ENCODE assay signal across 24 cellular contexts in the genomic region with DNA sequence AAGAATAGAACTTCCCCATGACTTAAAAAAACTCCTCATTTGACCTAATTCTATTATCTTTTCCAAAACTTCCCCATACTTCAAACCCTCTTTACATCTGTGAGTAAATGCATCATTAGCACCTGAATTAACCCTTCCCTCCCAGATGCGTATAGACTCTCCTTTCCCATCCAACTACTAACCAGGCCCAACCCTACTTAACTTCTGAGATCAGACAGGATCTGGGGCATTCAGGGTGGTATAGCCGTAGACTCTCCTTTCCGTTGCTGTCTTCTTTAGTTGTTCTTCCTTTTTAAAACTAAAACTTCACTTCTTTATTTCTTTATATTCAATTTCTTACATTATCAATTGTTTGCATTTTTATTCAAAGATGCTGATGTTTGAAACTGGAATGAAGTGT.
DNase-seq lines count a peak whose midpoint lies in the region; ATAC-seq and TF ChIP-seq lines count a peak whose summit lies in the region.
"Had no signal": no experiment of that assay in that cellular context is flagged by ENCODE, and none has a peak within 500 bp of the region (broad histone marks: within the 10 kb centered on the region; RNA-seq: fewer than 3 reads in every experiment).

No MANE protein-coding gene starts in this region.

- no peaks in the 10 kb centered on the region for H3F3A ChIP-seq in GM23338 (replicated peaks; ENCODE audit: low read depth)

- H3K4me3 ChIP-seq in GM23338 (peak overlapping the region; percentile 4), endodermal cell (ENCODE audit: low read length) (no peak overlapping the region), lower lobe of right lung (no peak overlapping the region)
- H3K4me3 ChIP-seq: BLaER1 had no signal

- 93 to 100% methylated on average over 1 to 3 of the region's 3 CpGs for WGBS in endodermal cell (ENCODE audit: insufficient coverage in 1 of 2, insufficient read length in 1 of 2), 2 experiments

- no peak for TF ChIP-seq CTCF in GM23338 (conservative IDR thresholded peaks at IDR 0.05; ENCODE audit: low read depth in 2 of 2)
- TF ChIP-seq CTCF in WTC11 (IDR thresholded peaks at IDR 0.05): no peak
- no peak for TF ChIP-seq CTCF in endodermal cell (conservative IDR thresholded peaks at IDR 0.05)
- no peak for TF ChIP-seq CTCF in lower lobe of right lung (IDR thresholded peaks at IDR 0.05)

- no peaks in the 10 kb centered on the region for H3K9me2 ChIP-seq in GM23338 (ENCODE audit: insufficient read depth)

- no peaks in the 10 kb centered on the region for H3K36me3 ChIP-seq in GM23338 (ENCODE audit: insufficient read depth)
- H3K36me3 ChIP-seq in endodermal cell (ENCODE audit: control insufficient read depth, insufficient read depth, low read length): no peaks in the 10 kb centered on the region
- H3K36me3 ChIP-seq in lower lobe of right lung: no peaks in the 10 kb centered on the region
- H3K36me3 ChIP-seq: BE2C, BLaER1 had no signal

- H3K9me3 Mint-ChIP-seq in GM23338: 0 out of 3 replicates have a peak, but pooled peaks cover 2% of the 10 kb centered on the region
- H3K9me3 Mint-ChIP-seq in WTC11: no peaks in the 10 kb centered on the region
- H3K9me3 Mint-ChIP-seq in endodermal cell: peaks cover 6% of the 10 kb centered on the region

- no peak overlapping the region for H3K4me3 Mint-ChIP-seq in GM23338
- H3K4me3 Mint-ChIP-seq in WTC11: peak overlapping the region; percentile 34
- H3K4me3 Mint-ChIP-seq in endodermal cell: peak overlapping the region; percentile 22
- H3K4me3 Mint-ChIP-seq: CD14-positive monocyte; CD4-positive, alpha-beta memory T cell; CD4-positive, CD25-positive, alpha-beta regulatory T cell; CD8-positive, alpha-beta memory T cell had no signal

- H3K4me1 ChIP-seq in GM23338 (ENCODE audit: insufficient read depth) (peaks cover 19% of the 10 kb centered on the region), endodermal cell (ENCODE audit: control insufficient read depth, insufficient read depth, low read length) (no peaks in the 10 kb centered on the region), lower lobe of right lung (no peaks in the 10 kb centered on the region)
- H3K4me1 ChIP-seq: BE2C, BLaER1 had no signal

- POLR2A ChIA-PET in WTC11 (lab: Charles Lee): no interaction called here

- no peak overlapping the region for H3K9ac ChIP-seq in endodermal cell (ENCODE audit: extremely low read depth, low read length, poor library complexity, severe bottlenecking)
- H3K9ac ChIP-seq: BLaER1 had no signal

- H3K4me1 Mint-ChIP-seq in GM23338 (peaks cover 10% of the 10 kb centered on the region), WTC11 (peaks cover 19% of the 10 kb centered on the region), endodermal cell (no peaks in the 10 kb centered on the region)
- H3K4me1 Mint-ChIP-seq: CD14-positive monocyte; CD4-positive, alpha-beta memory T cell; CD8-positive, alpha-beta memory T cell had no signal

- H3K27ac Mint-ChIP-seq in GM23338 (no peak overlapping the region), WTC11 (peak overlapping the region; percentile 50; the same call in 1 of the 2 replicates), endodermal cell (no peak overlapping the region)
- H3K27ac Mint-ChIP-seq: CD14-positive monocyte; CD4-positive, alpha-beta memory T cell; CD4-positive, CD25-positive, alpha-beta regulatory T cell; CD8-positive, alpha-beta memory T cell had no signal

- H3K9me3 ChIP-seq in endodermal cell (ENCODE audit: control insufficient read depth, low read length) (no peaks in the 10 kb centered on the region), lower lobe of right lung (no peaks in the 10 kb centered on the region)
- H3K9me3 ChIP-seq: BE2C, BLaER1 had no signal

- peak; percentile 81 for ATAC-seq in GM23338
- peak; percentile 78 for ATAC-seq in WTC11
- ATAC-seq in GM19035 (IDR thresholded peaks at IDR 0.05; ENCODE audit: unreplicated experiment): no peak
- no peak for ATAC-seq in lower lobe of right lung
- no peak for ATAC-seq in HG03354 (IDR thresholded peaks at IDR 0.05; ENCODE audit: poor library complexity, severe bottlenecking, unreplicated experiment)

- H3K27ac ChIP-seq in GM23338 (ENCODE audit: low read depth) (peak overlapping the region; percentile 6; the same call in 1 of the 2 replicates), endodermal cell (ENCODE audit: low read depth, low read length) (no peak overlapping the region), lower lobe of right lung (no peak overlapping the region)
- H3K27ac ChIP-seq: BLaER1 had no signal

- DNase-seq in GM23338 (ENCODE audit: low spot score): no peak
- no peak for DNase-seq in WTC11 (ENCODE audit: low spot score)
- DNase-seq in endodermal cell: no peak
- DNase-seq in lower lobe of right lung: no peak
- no peak for DNase-seq in SIG-M5 treated with dmso at 0.1 percent for 504 hours (lab: John Stamatoyannopoulos, UW; ENCODE audit: unreplicated experiment)
- DNase-seq: 8988T; ACHN; BE2C; C1 segment of cervical spinal cord; CD4-positive, alpha-beta memory T cell; CD4-positive, CD25-positive, alpha-beta regulatory T cell; CD8-positive, alpha-beta memory T cell; COR-L47; DMS 273 treated with DMSO at 0.1 percent for 48 hours; DMS153; DMS53; DMS79; DND-41; EL; GF-D8 had no signal

- H3K36me3 Mint-ChIP-seq in GM23338 (ENCODE audit: low read depth) (no peaks in the 10 kb centered on the region), WTC11 (no peaks in the 10 kb centered on the region), endodermal cell (ENCODE audit: low read depth) (peaks cover 4% of the 10 kb centered on the region)
- H3K36me3 Mint-ChIP-seq: CD14-positive monocyte; CD4-positive, alpha-beta memory T cell; CD4-positive, CD25-positive, alpha-beta regulatory T cell; CD8-positive, alpha-beta memory T cell had no signal

- H3K27me3 Mint-ChIP-seq in GM23338 (ENCODE audit: insufficient read depth, low read depth, poor library complexity): no peaks in the 10 kb centered on the region
- no peaks in the 10 kb centered on the region; the same call in 1 of the 2 replicates for H3K27me3 Mint-ChIP-seq in WTC11 (ENCODE audit: low read depth)
- H3K27me3 Mint-ChIP-seq in endodermal cell (ENCODE audit: insufficient read depth): no peaks in the 10 kb centered on the region
- H3K27me3 Mint-ChIP-seq: CD4-positive, alpha-beta memory T cell; CD4-positive, CD25-positive, alpha-beta regulatory T cell; CD8-positive, alpha-beta memory T cell had no signal

- CTCF ChIA-PET in WTC11 (lab: Charles Lee): no interaction called here

- peak overlapping the region; percentile 19 for H3K4me2 ChIP-seq in GM23338
- H3K4me2 ChIP-seq: BLaER1 had no signal

- H3K79me2 ChIP-seq in GM23338 (replicated peaks; ENCODE audit: insufficient read depth): no peaks in the 10 kb centered on the region

- H3K27me3 ChIP-seq in GM23338 (ENCODE audit: insufficient read depth) (no peaks in the 10 kb centered on the region), endodermal cell (ENCODE audit: control insufficient read depth, insufficient read depth, low read length, poor library complexity, severe bottlenecking) (no peaks in the 10 kb centered on the region), lower lobe of right lung (ENCODE audit: low read depth) (no peaks in the 10 kb centered on the region)
- H3K27me3 ChIP-seq: BE2C, BLaER1 had no signal

- 0 out of 2 replicates have a peak overlapping the region, but pooled peaks have one; percentile 0 for H2AFZ ChIP-seq in GM23338

- intact Hi-C loops in lower lobe of right lung (cut with DNase I): no loop called here

- H4K20me1 ChIP-seq in GM23338 (replicated peaks; ENCODE audit: insufficient read depth): no peaks in the 10 kb centered on the region
- H4K20me1 ChIP-seq: BLaER1 had no signal

TF ChIP-seq in GM23338, 12 proteins besides CTCF, POLR2A, EP300 and RAD21:
- no peak for TF ChIP-seq EZH2 (IDR thresholded peaks at IDR 0.05; ENCODE audit: low read depth, unreplicated experiment)

TF ChIP-seq in WTC11, 78 proteins besides CTCF, POLR2A, EP300 and RAD21 (continues in another document):
- no peak for TF ChIP-seq ZNF671 (CRISPR knock-in tag; IDR thresholded peaks at IDR 0.05)
- TF ChIP-seq GTF2I (CRISPR knock-in tag; conservative IDR thresholded peaks at IDR 0.05): no peak
- TF ChIP-seq ZNF219 (CRISPR knock-in tag; IDR thresholded peaks at IDR 0.05; ENCODE audit: borderline replicate concordance): no peak
- no peak for TF ChIP-seq NFE2L1 (CRISPR knock-in tag; IDR thresholded peaks at IDR 0.05)
- TF ChIP-seq JAZF1 (CRISPR knock-in tag; IDR thresholded peaks at IDR 0.05): no peak
- TF ChIP-seq, protein P1, sequence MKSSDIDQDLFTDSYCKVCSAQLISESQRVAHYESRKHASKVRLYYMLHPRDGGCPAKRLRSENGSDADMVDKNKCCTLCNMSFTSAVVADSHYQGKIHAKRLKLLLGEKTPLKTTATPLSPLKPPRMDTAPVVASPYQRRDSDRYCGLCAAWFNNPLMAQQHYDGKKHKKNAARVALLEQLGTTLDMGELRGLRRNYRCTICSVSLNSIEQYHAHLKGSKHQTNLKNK (CRISPR knock-in tag; IDR thresholded peaks at IDR 0.05): no peak
- TF ChIP-seq CBFB (CRISPR knock-in tag; IDR thresholded peaks at IDR 0.05; ENCODE audit: low read depth): no peak
- no peak for TF ChIP-seq ETV6 (CRISPR knock-in tag; IDR thresholded peaks at IDR 0.05)
- no peak for TF ChIP-seq SOX15 (CRISPR knock-in tag; IDR thresholded peaks at IDR 0.05)
- TF ChIP-seq, protein P2, sequence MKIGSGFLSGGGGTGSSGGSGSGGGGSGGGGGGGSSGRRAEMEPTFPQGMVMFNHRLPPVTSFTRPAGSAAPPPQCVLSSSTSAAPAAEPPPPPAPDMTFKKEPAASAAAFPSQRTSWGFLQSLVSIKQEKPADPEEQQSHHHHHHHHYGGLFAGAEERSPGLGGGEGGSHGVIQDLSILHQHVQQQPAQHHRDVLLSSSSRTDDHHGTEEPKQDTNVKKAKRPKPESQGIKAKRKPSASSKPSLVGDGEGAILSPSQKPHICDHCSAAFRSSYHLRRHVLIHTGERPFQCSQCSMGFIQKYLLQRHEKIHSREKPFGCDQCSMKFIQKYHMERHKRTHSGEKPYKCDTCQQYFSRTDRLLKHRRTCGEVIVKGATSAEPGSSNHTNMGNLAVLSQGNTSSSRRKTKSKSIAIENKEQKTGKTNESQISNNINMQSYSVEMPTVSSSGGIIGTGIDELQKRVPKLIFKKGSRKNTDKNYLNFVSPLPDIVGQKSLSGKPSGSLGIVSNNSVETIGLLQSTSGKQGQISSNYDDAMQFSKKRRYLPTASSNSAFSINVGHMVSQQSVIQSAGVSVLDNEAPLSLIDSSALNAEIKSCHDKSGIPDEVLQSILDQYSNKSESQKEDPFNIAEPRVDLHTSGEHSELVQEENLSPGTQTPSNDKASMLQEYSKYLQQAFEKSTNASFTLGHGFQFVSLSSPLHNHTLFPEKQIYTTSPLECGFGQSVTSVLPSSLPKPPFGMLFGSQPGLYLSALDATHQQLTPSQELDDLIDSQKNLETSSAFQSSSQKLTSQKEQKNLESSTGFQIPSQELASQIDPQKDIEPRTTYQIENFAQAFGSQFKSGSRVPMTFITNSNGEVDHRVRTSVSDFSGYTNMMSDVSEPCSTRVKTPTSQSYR (CRISPR knock-in tag; IDR thresholded peaks at IDR 0.05): no peak
- TF ChIP-seq ZNF232 (CRISPR knock-in tag; IDR thresholded peaks at IDR 0.05): no peak

Comparison
In these comparisons a context has a peak if more than half of its experiments do, and no peak if none do; other contexts are left out.
1. ATAC-seq: peak in GM23338 (single experiment) and WTC11 (single experiment); none in GM19035 (single experiment), lower lobe of right lung (0 of 2) and HG03354 (single experiment).